9 cellular contexts compared by ENCODE assay signal in genomic region chrX:54045563-54046228, GRCh38. TPM values are rescaled to one million over a fixed set of nuclear protein-coding genes. Genes with fewer than 3 reads are reported as not detected.
DNase-seq lines count a peak whose midpoint lies in the region; ATAC-seq and TF ChIP-seq lines count a peak whose summit lies in the region.
"Had no signal": no experiment of that assay in that cellular context is flagged by ENCODE, and none has a peak within 500 bp of the region (broad histone marks: within the 10 kb centered on the region; RNA-seq: fewer than 3 reads in every experiment).

No MANE protein-coding gene starts in this region.

- H3K9me3 Mint-ChIP-seq in endodermal cell, result peaks cover 62% of the 10 kb centered on the region
- no peaks in the 10 kb centered on the region for H3K9me3 Mint-ChIP-seq in stimulated activated memory B cell treated with anti-CD40 and anti-IgM and Interleukin-4, amounts not matched to agents 10 μg/mL and 1 μg/mL and 100 μg/mL, for 72 hours

- peak overlapping the region; percentile 99 for H3K27ac Mint-ChIP-seq in endodermal cell
- H3K27ac Mint-ChIP-seq in stimulated activated memory B cell treated with anti-CD40 and anti-IgM and Interleukin-4, amounts not matched to agents 10 μg/mL and 1 μg/mL and 100 μg/mL, for 72 hours, result peak overlapping the region; percentile 98

- H3K27me3 ChIP-seq in SK-N-SH (ENCODE audit: insufficient read depth) (peaks cover 6% of the 10 kb centered on the region; the same call in 1 of the 2 replicates), endodermal cell (ENCODE audit: control insufficient read depth, insufficient read depth, low read length, poor library complexity, severe bottlenecking) (no peaks in the 10 kb centered on the region)

- ATAC-seq in SK-N-SH treated with all-trans-retinoic acid at 6 μM for 48 hours (no peak), HG03135 (IDR thresholded peaks at IDR 0.05; ENCODE audit: unreplicated experiment) (no peak)
- no peak for ATAC-seq in stimulated activated memory B cell treated with anti-CD40 and anti-IgM and Interleukin-4, amounts not matched to agents 10 μg/mL and 1 μg/mL and 100 μg/mL, for 72 hours

- H3K79me2 ChIP-seq in SK-N-SH (ENCODE audit: insufficient read depth), result peaks cover 12% of the 10 kb centered on the region; the same call in 1 of the 2 replicates

- no peaks in the 10 kb centered on the region for H3K27me3 Mint-ChIP-seq in endodermal cell (ENCODE audit: insufficient read depth)
- H3K27me3 Mint-ChIP-seq in stimulated activated memory B cell treated with anti-CD40 and anti-IgM and Interleukin-4, amounts not matched to agents 10 μg/mL and 1 μg/mL and 100 μg/mL, for 72 hours, result no peaks in the 10 kb centered on the region

- peak overlapping the region; percentile 86 for H3K4me3 Mint-ChIP-seq in endodermal cell
- H3K4me3 Mint-ChIP-seq in stimulated activated memory B cell treated with anti-CD40 and anti-IgM and Interleukin-4, amounts not matched to agents 10 μg/mL and 1 μg/mL and 100 μg/mL, for 72 hours, result peak overlapping the region; percentile 95

- TF ChIP-seq CTCF in SK-N-SH (IDR thresholded peaks at IDR 0.05), result no peak
- no peak for TF ChIP-seq CTCF in endodermal cell (conservative IDR thresholded peaks at IDR 0.05)

- peaks cover 8% of the 10 kb centered on the region for H3K36me3 Mint-ChIP-seq in endodermal cell (ENCODE audit: low read depth)
- H3K36me3 Mint-ChIP-seq in stimulated activated memory B cell treated with anti-CD40 and anti-IgM and Interleukin-4, amounts not matched to agents 10 μg/mL and 1 μg/mL and 100 μg/mL, for 72 hours, result peaks cover 4% of the 10 kb centered on the region

- peaks cover 10% of the 10 kb centered on the region for H3F3A ChIP-seq in SK-N-SH (replicated peaks; ENCODE audit: insufficient read depth)

- H3K4me1 Mint-ChIP-seq in endodermal cell, result peaks cover 8% of the 10 kb centered on the region
- H3K4me1 Mint-ChIP-seq in stimulated activated memory B cell treated with anti-CD40 and anti-IgM and Interleukin-4, amounts not matched to agents 10 μg/mL and 1 μg/mL and 100 μg/mL, for 72 hours, result peaks cover 5% of the 10 kb centered on the region

- TF ChIP-seq EP300 in SK-N-SH (IDR thresholded peaks at IDR 0.05; ENCODE audit: borderline replicate concordance in 1 of 2, low read depth in 1 of 2, low read length in 1 of 2), result no peak

- POLR2A ChIA-PET in SK-N-SH (lab: Yijun Ruan, JAX), result no interaction called here

- H3K9ac ChIP-seq in SK-N-SH (0 out of 2 replicates have a peak overlapping the region, but pooled peaks have one; percentile 89), endodermal cell (ENCODE audit: extremely low read depth, low read length, poor library complexity, severe bottlenecking) (no peak overlapping the region)

- no peak overlapping the region for H3K4me2 ChIP-seq in SK-N-SH

- TF ChIP-seq RAD21 in SK-N-SH (IDR thresholded peaks at IDR 0.05; ENCODE audit: low read length), result no peak

- peaks cover 0 to 4% of the 10 kb centered on the region in 2 experiments for H3K36me3 ChIP-seq in SK-N-SH (replicated peaks in 1 of 2; ENCODE audit: control insufficient read depth in 1 of 2, insufficient read depth in 2 of 2, low read length in 1 of 2)
- peaks cover 6% of the 10 kb centered on the region for H3K36me3 ChIP-seq in endodermal cell (ENCODE audit: control insufficient read depth, insufficient read depth, low read length)

- peaks cover 0 to 8% of the 10 kb centered on the region in 2 experiments; a peak in 1 of 4 replicates for H3K4me1 ChIP-seq in SK-N-SH (ENCODE audit: control insufficient read depth in 1 of 2, insufficient read depth in 2 of 2, low read depth in 1 of 2, low read length in 1 of 2)
- no peaks in the 10 kb centered on the region for H3K4me1 ChIP-seq in endodermal cell (ENCODE audit: control insufficient read depth, insufficient read depth, low read length)

- H3K4me3 ChIP-seq in SK-N-SH (ENCODE audit: low read depth in 2 of 2, low read length in 1 of 2), result no peak overlapping the region
- peak overlapping the region; percentile 77 for H3K4me3 ChIP-seq in endodermal cell (ENCODE audit: low read length)

- H3K27ac ChIP-seq in SK-N-SH (ENCODE audit: low read depth in 2 of 2, low read length in 1 of 2), result peak overlapping the region in 1 of 2 experiments; percentile 89; a peak in 2 of 4 replicates
- H3K27ac ChIP-seq in endodermal cell (ENCODE audit: low read depth, low read length), result peak overlapping the region; percentile 96

- 46% methylated on average over 12 of the region's 12 CpGs for WGBS in SK-N-SH (ENCODE audit: low lambda C conversion rate)
- WGBS in endodermal cell (ENCODE audit: insufficient coverage in 1 of 2, insufficient read length in 1 of 2), 2 experiments, result 89 to 100% methylated on average over 1 to 12 of the region's 12 CpGs

- no peaks in the 10 kb centered on the region for H3K9me2 ChIP-seq in SK-N-SH

- H4K20me1 ChIP-seq in SK-N-SH (ENCODE audit: insufficient read depth), result no peaks in the 10 kb centered on the region

- CTCF ChIA-PET in SK-N-SH (lab: Yijun Ruan, JAX), result no interaction called here

- DNase-seq in SK-N-SH, result no peak
- peak; percentile 75 for DNase-seq in NCI-H748 (lab: John Stamatoyannopoulos, UW; ENCODE audit: unreplicated experiment)
- no peak for DNase-seq in endodermal cell
- no peak for DNase-seq in ecto neural progenitor cell (ENCODE audit: low spot score)
- DNase-seq in NCI-H1105 treated with DMSO at 0.1 percent for 48 hours (lab: John Stamatoyannopoulos, UW), result no peak
- DNase-seq: right cardiac atrium had no signal

- H3K9me3 ChIP-seq in SK-N-SH, result no peaks in the 10 kb centered on the region
- no peaks in the 10 kb centered on the region for H3K9me3 ChIP-seq in endodermal cell (ENCODE audit: control insufficient read depth, low read length)

- H2AFZ ChIP-seq in SK-N-SH (ENCODE audit: low read depth), result no peak overlapping the region

TF ChIP-seq in SK-N-SH, 30 proteins besides CTCF, POLR2A, EP300 and RAD21:
- no peak for TF ChIP-seq RFX5 (IDR thresholded peaks at IDR 0.05; ENCODE audit: low read length)
- TF ChIP-seq NFIC (IDR thresholded peaks at IDR 0.05; ENCODE audit: borderline replicate concordance), result no peak
- no peak for TF ChIP-seq YY1 (IDR thresholded peaks at IDR 0.05; ENCODE audit: low read depth)
- no peak for TF ChIP-seq ZBTB33 (IDR thresholded peaks at IDR 0.05; ENCODE audit: borderline replicate concordance, low read depth)
- no peak for TF ChIP-seq GATA2 (CRISPR knock-in tag; IDR thresholded peaks at IDR 0.05)
- no peak for TF ChIP-seq FOXM1 (IDR thresholded peaks at IDR 0.05; ENCODE audit: low read depth)
TF ChIP-seq in SK-N-SH: peak in this region for 0.

TF ChIP-seq in SK-N-SH treated with all-trans-retinoic acid at 6 μM for 48 hours, 23 proteins besides CTCF, POLR2A, EP300 and RAD21:
- TF ChIP-seq ZFP30 (CRISPR knock-in tag; IDR thresholded peaks at IDR 0.05) (no peak), SNAI2 (CRISPR knock-in tag; IDR thresholded peaks at IDR 0.05) (no peak)

RNA-seq across cellular contexts. Expression of gene PHF8, which starts 1.4 kb away (rescaled TPM):
- 7.8 and 11.4 TPM in 2 replicates for polyA plus RNA-seq in SK-N-SH (2012; rRNA removed)
- polyA plus RNA-seq in SK-N-SH (2012; cell fraction: cytosol; rRNA removed), result 6.0 and 6.7 TPM in 2 replicates
- 30.9 and 36.5 TPM in 2 replicates for polyA plus RNA-seq in SK-N-SH (2012; cell fraction: nucleus; rRNA removed)
- total RNA-seq in endodermal cell, result 10 to 100 TPM; 30.6 to 36.4 TPM
- 22.9 TPM for polyA plus RNA-seq in endodermal cell (2013, experiment 1 of 2)
- polyA plus RNA-seq in endodermal cell (2013, experiment 2 of 2), result 21.7 TPM
